8 cellular contexts compared by ENCODE assay signal in the genomic region with DNA sequence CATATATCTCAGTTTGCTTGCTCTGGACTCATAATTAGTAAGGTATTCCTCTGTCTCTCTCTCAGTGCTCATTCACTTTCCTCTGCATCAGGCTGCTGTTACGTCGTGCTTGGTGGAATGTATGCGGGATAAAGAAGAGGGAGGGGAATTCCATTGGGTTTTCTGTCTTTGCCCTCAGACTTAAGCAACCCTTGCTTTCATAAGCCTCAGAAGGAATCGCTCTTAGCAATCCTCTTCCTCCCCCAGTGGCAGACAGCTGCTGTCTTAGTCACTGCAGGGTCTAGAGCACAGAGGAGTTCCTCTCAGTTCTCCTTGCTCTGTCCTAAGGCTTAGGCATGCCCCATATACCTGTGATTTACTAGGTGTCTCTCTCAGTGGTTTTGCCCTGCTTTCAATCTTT. TPM values are rescaled to one million over a fixed set of nuclear protein-coding genes. Genes with fewer than 3 reads are reported as not detected.
DNase-seq lines count a peak whose midpoint lies in the region; ATAC-seq, FAIRE-seq and TF ChIP-seq lines count a peak whose summit lies in the region.

No MANE protein-coding gene starts in this region.

- TF ChIP-seq POLR2A in GM12892 (IDR thresholded peaks at IDR 0.05; ENCODE audit: low read depth, low read length) (no peak), right lobe of liver (IDR thresholded peaks at IDR 0.05) (no peak)

- no peak for TF ChIP-seq CTCF in right lobe of liver (IDR thresholded peaks at IDR 0.05)

- intact Hi-C loops in right lobe of liver (cut with DNase I) = no loop called here

- no peak overlapping the region for H3K27ac ChIP-seq in right lobe of liver

- H3K9me3 ChIP-seq in right lobe of liver = no peaks in the 10 kb centered on the region

- no peaks in the 10 kb centered on the region for H3K4me1 ChIP-seq in right lobe of liver

- H3K36me3 ChIP-seq in right lobe of liver = no peaks in the 10 kb centered on the region

- peak; percentile 78 for FAIRE-seq in GM12892 (lab: Jason Lieb, UNC)

- H3K4me3 ChIP-seq in right lobe of liver = no peak overlapping the region

- WGBS in right lobe of liver (ENCODE audit: insufficient coverage, low coverage, low lambda C conversion rate, missing lambda C conversion rate) = 27% methylated on average over 4 of the region's 4 CpGs

- DNase-seq in GM12892 (ENCODE audit: insufficient read length) (peak; percentile 25), LHCN-M2 (ENCODE audit: low read depth) (peak; percentile 76), islet precursor cell (peak; percentile 94), NCI-H748 (lab: John Stamatoyannopoulos, UW; ENCODE audit: unreplicated experiment) (no peak), CD1c-positive myeloid dendritic cell (ENCODE audit: extremely low spot score) (no peak), NCI-H1092 (lab: John Stamatoyannopoulos, UW) (no peak), right lobe of liver (no peak)

- H3K27me3 ChIP-seq in right lobe of liver = no peaks in the 10 kb centered on the region

- peak; percentile 94 for ATAC-seq in GM21737 (IDR thresholded peaks at IDR 0.05; ENCODE audit: unreplicated experiment)
- no peak for ATAC-seq in right lobe of liver

RNA-seq across cellular contexts. Expression of gene NTMT2, which starts 19.1 kb away (rescaled TPM):
- polyA plus RNA-seq in GM12892 (2012; ENCODE audit: missing spikeins) = not detected
- total RNA-seq in LHCN-M2 (2014; rRNA removed) (not detected in 2 replicates), right lobe of liver (not detected)
- not detected for polyA plus RNA-seq in LHCN-M2 (2012)

RNA-seq across cellular contexts. Expression of gene KIFAP3, which starts 52.2 kb away (rescaled TPM):
- 15.2 TPM for polyA plus RNA-seq in GM12892 (2012; ENCODE audit: missing spikeins)
- total RNA-seq in LHCN-M2 (2014; rRNA removed) = 19.6 and 20.3 TPM in 2 replicates
- polyA plus RNA-seq in LHCN-M2 (2012) = 10.4 TPM
- total RNA-seq in right lobe of liver = 1 to 10 TPM; 5.9 to 9.2 (median 8.0) TPM

Comparison
In these comparisons a context has a peak if more than half of its experiments do, and no peak if none do; other contexts are left out.
1. DNase-seq: peak in GM12892 (single experiment), LHCN-M2 (single experiment) and islet precursor cell (single experiment); none in NCI-H748 (single experiment), CD1c-positive myeloid dendritic cell (single experiment), NCI-H1092 (single experiment) and right lobe of liver (0 of 3).